Comparison of ENCODE assay signal across 8 cellular contexts in genomic region chr19:45467456-45468158, GRCh38. TPM values are rescaled to one million over a fixed set of nuclear protein-coding genes. Genes with fewer than 3 reads are reported as not detected.
DNase-seq lines count a peak whose midpoint lies in the region; TF ChIP-seq lines count a peak whose summit lies in the region.

TSS of gene FOSB (plus strand) at chr19:45467996. CDS start at chr19:45468587, 591 bp downstream.

- TF ChIP-seq CTCF in BE2C (IDR thresholded peaks at IDR 0.05; ENCODE audit: low read depth, low read length) = peak; percentile 30; the same call in 1 of the 2 replicates

- peak; percentile 65 for TF ChIP-seq POLR2A in GM19193 (IDR thresholded peaks at IDR 0.05; ENCODE audit: extremely low read depth, insufficient read depth, insufficient read length)

- DNase-seq in BE2C (peak; percentile 95), HK-2 (ENCODE audit: unreplicated experiment) (peak; percentile 94), NCI-H82 treated with DMSO at 0.1 percent for 48 hours (lab: John Stamatoyannopoulos, UW; ENCODE audit: unreplicated experiment) (peak; percentile 89), lung microvascular endothelial cell (ENCODE audit: low read depth in 2 of 2) (peak; percentile 95 to 97)
- peak; percentile 92 to 93 for DNase-seq in activated CD8-positive, alpha-beta memory T cell treated with anti-CD3 and anti-CD28 coated beads for 1 hour (ENCODE audit: extremely low read depth in 1 of 2, low read depth in 1 of 2)
- DNase-seq in effector CD4-positive, alpha-beta T cell = peak; percentile 94
- DNase-seq in stimulated activated CD4-positive, alpha-beta T cell treated with anti-CD3 and anti-CD28 coated beads, TNF-alpha, amount 100 ng/mL, for 4 hours (ENCODE audit: low read depth in 3 of 3) = peak; percentile 81 to 94 (median 85)

- H3K4me1 ChIP-seq in BE2C = no peaks in the 10 kb centered on the region; the same call in 1 of the 2 replicates

- no peaks in the 10 kb centered on the region for H3K36me3 ChIP-seq in BE2C

- peak within 1 kb of the TSS; percentile 70 for H3K4me3 ChIP-seq in BE2C (ENCODE audit: low read depth, low read length)

- no peaks in the 10 kb centered on the region for H3K9me3 ChIP-seq in BE2C

- H3K27me3 ChIP-seq in BE2C = peaks cover 7% of the 10 kb centered on the region; the same call in 1 of the 2 replicates

RNA-seq across cellular contexts. Expression of gene FOSB, which starts in this region (rescaled TPM):
- polyA plus RNA-seq in BE2C (2012; ENCODE audit: insufficient read depth, insufficient read length, low read depth) = 1.1 TPM
- 0.65 and 23.4 TPM in 2 replicates for total RNA-seq in lung microvascular endothelial cell

Comparison
In these comparisons a context has a peak if more than half of its experiments do, and no peak if none do; other contexts are left out.
1. Peak in every context shown above with its lines: DNase-seq and H3K4me3 ChIP-seq.